In the genomic region with DNA sequence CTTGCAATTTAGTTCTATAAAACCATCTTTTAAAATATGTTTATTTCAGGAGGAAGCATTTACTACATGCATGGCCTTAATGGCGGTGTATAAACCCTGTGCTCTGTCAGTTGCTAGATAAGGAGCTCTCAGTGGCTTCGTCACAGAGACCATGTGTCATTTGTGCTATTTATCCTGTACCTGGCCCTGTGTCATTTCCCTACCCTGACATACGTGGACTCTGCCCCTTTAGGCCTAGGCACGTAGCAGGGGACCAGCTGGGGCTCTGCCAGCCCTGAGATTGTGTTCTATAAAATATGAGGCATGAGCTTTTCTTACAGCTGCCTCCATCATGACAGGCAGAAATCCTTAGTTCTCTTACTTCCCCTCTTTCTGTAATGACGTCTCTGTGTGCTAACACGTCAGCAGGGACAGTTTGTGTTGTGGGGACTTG, we compare ENCODE assay signal across 18 cellular contexts.
DNase-seq lines count a peak whose midpoint lies in the region; ATAC-seq, FAIRE-seq and TF ChIP-seq lines count a peak whose summit lies in the region.
"Had no signal": no experiment of that assay in that cellular context is flagged by ENCODE, and none has a peak within 500 bp of the region (broad histone marks: within the 10 kb centered on the region; RNA-seq: fewer than 3 reads in every experiment).

No MANE protein-coding gene starts in this region.

- H3K27ac ChIP-seq in K562 (ENCODE audit: extremely low read depth, low read depth, low read length) (peak overlapping the region; percentile 73; the same call in 2 of the 3 replicates), muscle layer of duodenum (ENCODE audit: low read length) (peak overlapping the region; percentile 6)

- peak overlapping the region in 1 of 2 experiments; percentile 30; a peak in 2 of 4 replicates for H3K9ac ChIP-seq in K562 (ENCODE audit: insufficient read depth in 1 of 2, low read depth in 2 of 2, low read length in 2 of 2)

- H3K27me3 ChIP-seq in K562 (ENCODE audit: control insufficient read depth in 2 of 2, insufficient read depth in 2 of 2, low read length in 2 of 2), result no peaks in the 10 kb centered on the region; a peak in 1 of 5 replicates
- no peaks in the 10 kb centered on the region for H3K27me3 ChIP-seq in muscle layer of duodenum (ENCODE audit: low read depth, low read length)
- H3K27me3 ChIP-seq: heart left ventricle had no signal

- TF ChIP-seq EP300 in K562 (IDR thresholded peaks at IDR 0.05; ENCODE audit: low read length), result no peak

- POLR2A ChIA-PET in K562 (lab: Yijun Ruan, JAX), result interaction anchor here (0.5 to 1.4 kb wide), 4 partner anchors 11 to 96 kb away, joined by 3 read pairs; no protein-coding TSS in a partner anchor

- no peaks in the 10 kb centered on the region for H3K79me2 ChIP-seq in K562 (ENCODE audit: control insufficient read depth, insufficient read depth, low read length)

- BruUV-seq in K562 (replicated peaks; lab: Mats Ljungman, UMichigan), result no TSS peak

- no peak for TF ChIP-seq CTCF in K562 (IDR thresholded peaks at IDR 0.05 in 2 of 3, conservative IDR thresholded peaks at IDR 0.05 in 1 of 3; ENCODE audit: insufficient read depth in 2 of 3, low read depth in 1 of 3, low read length in 3 of 3)

- H4K20me1 ChIP-seq in K562 (replicated peaks; ENCODE audit: control insufficient read depth, insufficient read depth, low read length), result no peaks in the 10 kb centered on the region

- H3K36me3 ChIP-seq in K562 (ENCODE audit: control insufficient read depth, insufficient read depth, low read length), result no peaks in the 10 kb centered on the region
- peaks cover 0 to 9% of the 10 kb centered on the region in 2 donors for H3K36me3 ChIP-seq in muscle layer of duodenum (ENCODE audit: control insufficient read depth in 1 of 2, insufficient read depth in 2 of 2, low read length in 2 of 2)

- in situ Hi-C loops in K562 (cut with MboI), result no loop called here

- no peaks in the 10 kb centered on the region for H3K9me3 ChIP-seq in K562 (replicated peaks; ENCODE audit: control insufficient read depth, insufficient read depth, low read depth, low read length)
- H3K9me3 ChIP-seq in muscle layer of duodenum (ENCODE audit: control insufficient read depth in 1 of 2, low read length in 2 of 2), result no peaks in the 10 kb centered on the region
- H3K9me3 ChIP-seq: HAP-1, heart left ventricle had no signal

- H2AFZ ChIP-seq in K562 (ENCODE audit: low read depth, low read length), result peak overlapping the region; percentile 97

- ATAC-seq in K562 (peak; percentile 35; the same call in 2 of the 3 replicates), GM21381 (IDR thresholded peaks at IDR 0.05; ENCODE audit: unreplicated experiment) (no peak), GM19035 (IDR thresholded peaks at IDR 0.05; ENCODE audit: unreplicated experiment) (no peak), GM21390 (IDR thresholded peaks at IDR 0.05; ENCODE audit: unreplicated experiment) (no peak)
- ATAC-seq: heart left ventricle, T-helper 17 cell had no signal

- peak overlapping the region; percentile 38 for H3K4me2 ChIP-seq in K562 (ENCODE audit: insufficient read depth, low read length)

- TF ChIP-seq RAD21 in K562 (CRISPR knock-in tag; conservative IDR thresholded peaks at IDR 0.05 in 1 of 2, IDR thresholded peaks at IDR 0.05 in 1 of 2), result no peak

- peak; percentile 26 for FAIRE-seq in K562 (lab: Jason Lieb, UNC)

- H3K4me3 ChIP-seq in K562, result no peak overlapping the region
- no peak overlapping the region for H3K4me3 ChIP-seq in muscle layer of duodenum (ENCODE audit: low read depth in 1 of 2, low read length in 2 of 2)
- H3K4me3 ChIP-seq: HAP-1, heart left ventricle had no signal

- DNase-seq in DMS53 (lab: John Stamatoyannopoulos, UW), result peak; percentile 18
- no peak for DNase-seq in DMS53 treated with DMSO at 0.1 percent for 48 hours (lab: John Stamatoyannopoulos, UW; ENCODE audit: unreplicated experiment)
- DNase-seq in NAMALWA (ENCODE audit: low spot score), result peak; percentile 67
- peak in 2 of 4 experiments; percentile 41 to 47 for DNase-seq in K562 (ENCODE audit: extremely low read depth in 1 of 4, low spot score in 3 of 4)
- DNase-seq: 8988T; activated effector memory CD4-positive, alpha-beta T cell treated with Interleukin-2 at 50 U/mL for 16 hours; central memory CD4-positive, alpha-beta T cell; DMS79 treated with DMSO at 0.1 percent for 48 hours; heart left ventricle; NCI-H2081; nucleus accumbens; RPMI8226; T-helper 17 cell had no signal

- 18% methylated on average over 6 of the region's 6 CpGs for WGBS in K562 (ENCODE audit: insufficient coverage, low coverage, missing lambda C conversion rate)

- H3K4me1 ChIP-seq in K562 (replicated peaks in 1 of 2; ENCODE audit: control insufficient read depth in 2 of 2, insufficient read depth in 2 of 2, low read length in 2 of 2) (peaks cover 18 to 35% of the 10 kb centered on the region in 2 experiments), muscle layer of duodenum (ENCODE audit: control insufficient read depth in 1 of 2, insufficient read depth in 2 of 2, low read length in 2 of 2) (peaks cover 8 to 23% of the 10 kb centered on the region in 2 donors)
- H3K4me1 ChIP-seq: HAP-1 had no signal

- CTCF ChIA-PET in K562 (lab: Yijun Ruan, JAX; ENCODE audit: low intra/inter-chr PET ratio), result no interaction called here

- intact Hi-C loops in K562 (cut with micrococcal nuclease), result no loop called here

- H3K9me1 ChIP-seq in K562 (ENCODE audit: control insufficient read depth, insufficient read depth, low read length), result no peaks in the 10 kb centered on the region

- TF ChIP-seq POLR2A in K562 (conservative IDR thresholded peaks at IDR 0.05), result no peak

TF ChIP-seq in K562, 482 proteins besides CTCF, POLR2A, EP300 and RAD21 (continues in another document):
- TF ChIP-seq EP400 (IDR thresholded peaks at IDR 0.05), result peak; percentile 56; the same call in 1 of the 2 replicates
- TF ChIP-seq, protein P1, sequence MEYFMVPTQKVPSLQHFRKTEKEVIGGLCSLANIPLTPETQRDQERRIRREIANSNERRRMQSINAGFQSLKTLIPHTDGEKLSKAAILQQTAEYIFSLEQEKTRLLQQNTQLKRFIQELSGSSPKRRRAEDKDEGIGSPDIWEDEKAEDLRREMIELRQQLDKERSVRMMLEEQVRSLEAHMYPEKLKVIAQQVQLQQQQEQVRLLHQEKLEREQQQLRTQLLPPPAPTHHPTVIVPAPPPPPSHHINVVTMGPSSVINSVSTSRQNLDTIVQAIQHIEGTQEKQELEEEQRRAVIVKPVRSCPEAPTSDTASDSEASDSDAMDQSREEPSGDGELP (CRISPR knock-in tag; IDR thresholded peaks at IDR 0.05; ENCODE audit: borderline replicate concordance), result peak; percentile 36; the same call in 1 of the 2 replicates
- TF ChIP-seq NFATC3 (IDR thresholded peaks at IDR 0.05), result no peak
- TF ChIP-seq, protein P2, sequence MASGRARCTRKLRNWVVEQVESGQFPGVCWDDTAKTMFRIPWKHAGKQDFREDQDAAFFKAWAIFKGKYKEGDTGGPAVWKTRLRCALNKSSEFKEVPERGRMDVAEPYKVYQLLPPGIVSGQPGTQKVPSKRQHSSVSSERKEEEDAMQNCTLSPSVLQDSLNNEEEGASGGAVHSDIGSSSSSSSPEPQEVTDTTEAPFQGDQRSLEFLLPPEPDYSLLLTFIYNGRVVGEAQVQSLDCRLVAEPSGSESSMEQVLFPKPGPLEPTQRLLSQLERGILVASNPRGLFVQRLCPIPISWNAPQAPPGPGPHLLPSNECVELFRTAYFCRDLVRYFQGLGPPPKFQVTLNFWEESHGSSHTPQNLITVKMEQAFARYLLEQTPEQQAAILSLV (tag; IDR thresholded peaks at IDR 0.05), result peak; percentile 10; the same call in 1 of the 2 replicates
- TF ChIP-seq, protein P3, sequence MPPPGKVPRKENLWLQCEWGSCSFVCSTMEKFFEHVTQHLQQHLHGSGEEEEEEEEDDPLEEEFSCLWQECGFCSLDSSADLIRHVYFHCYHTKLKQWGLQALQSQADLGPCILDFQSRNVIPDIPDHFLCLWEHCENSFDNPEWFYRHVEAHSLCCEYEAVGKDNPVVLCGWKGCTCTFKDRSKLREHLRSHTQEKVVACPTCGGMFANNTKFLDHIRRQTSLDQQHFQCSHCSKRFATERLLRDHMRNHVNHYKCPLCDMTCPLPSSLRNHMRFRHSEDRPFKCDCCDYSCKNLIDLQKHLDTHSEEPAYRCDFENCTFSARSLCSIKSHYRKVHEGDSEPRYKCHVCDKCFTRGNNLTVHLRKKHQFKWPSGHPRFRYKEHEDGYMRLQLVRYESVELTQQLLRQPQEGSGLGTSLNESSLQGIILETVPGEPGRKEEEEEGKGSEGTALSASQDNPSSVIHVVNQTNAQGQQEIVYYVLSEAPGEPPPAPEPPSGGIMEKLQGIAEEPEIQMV (tag; conservative IDR thresholded peaks at IDR 0.05; ENCODE audit: low read depth), result no peak
- 0 out of 2 replicates have a peak, but pooled peaks have one; percentile 30 for TF ChIP-seq NCOA1 (IDR thresholded peaks at IDR 0.05; ENCODE audit: low read depth)
- no peak for TF ChIP-seq ATF1 (CRISPR knock-in tag; IDR thresholded peaks at IDR 0.05)
- TF ChIP-seq ATF1 (tag; IDR thresholded peaks at IDR 0.05), result peak; percentile 81
- TF ChIP-seq MCM7 (IDR thresholded peaks at IDR 0.05), result no peak
- no peak for TF ChIP-seq PHB (CRISPR knock-in tag; IDR thresholded peaks at IDR 0.05)
- peak; percentile 31; the same call in 1 of the 2 replicates for TF ChIP-seq SMARCA4 (IDR thresholded peaks at IDR 0.05)
- TF ChIP-seq NFE2 (IDR thresholded peaks at IDR 0.05; ENCODE audit: low read depth), result peak; percentile 71
- peak; percentile 86 for TF ChIP-seq L3MBTL2 (IDR thresholded peaks at IDR 0.05)
- TF ChIP-seq, protein P4, sequence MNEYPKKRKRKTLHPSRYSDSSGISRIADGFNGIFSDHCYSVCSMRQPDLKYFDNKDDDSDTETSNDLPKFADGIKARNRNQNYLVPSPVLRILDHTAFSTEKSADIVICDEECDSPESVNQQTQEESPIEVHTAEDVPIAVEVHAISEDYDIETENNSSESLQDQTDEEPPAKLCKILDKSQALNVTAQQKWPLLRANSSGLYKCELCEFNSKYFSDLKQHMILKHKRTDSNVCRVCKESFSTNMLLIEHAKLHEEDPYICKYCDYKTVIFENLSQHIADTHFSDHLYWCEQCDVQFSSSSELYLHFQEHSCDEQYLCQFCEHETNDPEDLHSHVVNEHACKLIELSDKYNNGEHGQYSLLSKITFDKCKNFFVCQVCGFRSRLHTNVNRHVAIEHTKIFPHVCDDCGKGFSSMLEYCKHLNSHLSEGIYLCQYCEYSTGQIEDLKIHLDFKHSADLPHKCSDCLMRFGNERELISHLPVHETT (CRISPR knock-in tag; conservative IDR thresholded peaks at IDR 0.05 in 1 of 2, IDR thresholded peaks at IDR 0.05 in 1 of 2), result peak in 1 of 2 experiments; percentile 85; a peak in 2 of 4 replicates
